ENCODE assay signal across 26 cellular contexts in genomic region chr17:7707446-7707845, GRCh38. TPM values are rescaled to one million over a fixed set of nuclear protein-coding genes. Genes with fewer than 3 reads are reported as not detected.
DNase-seq lines count a peak whose midpoint lies in the region; ATAC-seq and TF ChIP-seq lines count a peak whose summit lies in the region.
"Had no signal": no experiment of that assay in that cellular context is flagged by ENCODE, and none has a peak within 500 bp of the region (broad histone marks: within the 10 kb centered on the region; RNA-seq: fewer than 3 reads in every experiment).

No MANE protein-coding gene starts in this region.

- peaks cover 48% of the 10 kb centered on the region for H3K4me1 Mint-ChIP-seq in WTC11

- no peaks in the 10 kb centered on the region for H3K9me3 ChIP-seq in neural cell (ENCODE audit: low read length)
- no peaks in the 10 kb centered on the region for H3K9me3 ChIP-seq in MG63
- H3K9me3 ChIP-seq: Caco-2 had no signal

- H3K9me3 Mint-ChIP-seq in WTC11: no peaks in the 10 kb centered on the region
- H3K9me3 Mint-ChIP-seq: activated B cell treated with CpG ODN at 0.5 μM for 24 hours; stimulated activated effector memory CD8-positive, alpha-beta T cell treated with anti-CD3 and anti-CD28 coated beads, Interleukin-12 subunit alpha, Interleukin-12 subunit beta, amount 100 ng/mL, for 72 hours had no signal

- no peak overlapping the region for H3K4me3 Mint-ChIP-seq in WTC11
- H3K4me3 Mint-ChIP-seq: activated B cell treated with CpG ODN at 0.5 μM for 24 hours; stimulated activated effector memory CD8-positive, alpha-beta T cell treated with anti-CD3 and anti-CD28 coated beads, Interleukin-12 subunit alpha, Interleukin-12 subunit beta, amount 100 ng/mL, for 72 hours had no signal

- peaks cover 3% of the 10 kb centered on the region for H4K20me1 ChIP-seq in neural cell (ENCODE audit: insufficient read depth)

- in situ Hi-C loops in KBM-7 (cut with MboI; ENCODE audit: low pct_unique_long_range_greater_than_20kb, low sequenced_read_pairs): no loop called here

- H2AFZ ChIP-seq in neural cell (ENCODE audit: low read depth, low read length): no peak overlapping the region

- peak overlapping the region; percentile 93 for H3K9ac ChIP-seq in neural cell (ENCODE audit: low read length)

- peaks cover 37% of the 10 kb centered on the region for H3K79me2 ChIP-seq in neural cell (replicated peaks; ENCODE audit: insufficient read depth, low read length)

- no peak for ATAC-seq in WTC11
- ATAC-seq: HCT116; PC-3; Right ventricle myocardium inferior; stimulated activated effector memory CD8-positive, alpha-beta T cell treated with anti-CD3 and anti-CD28 coated beads, Interleukin-12 subunit alpha, Interleukin-12 subunit beta, amount 100 ng/mL, for 72 hours had no signal

- no peak for TF ChIP-seq EP300 in neural cell (conservative IDR thresholded peaks at IDR 0.05; ENCODE audit: poor library complexity, severe bottlenecking)

- TF ChIP-seq CTCF in WTC11 (IDR thresholded peaks at IDR 0.05): no peak
- TF ChIP-seq CTCF in neural cell (IDR thresholded peaks at IDR 0.05; ENCODE audit: poor library complexity, severe bottlenecking): no peak

- H3K27me3 Mint-ChIP-seq in WTC11 (ENCODE audit: low read depth): peaks cover 19% of the 10 kb centered on the region

- H3K36me3 ChIP-seq in neural cell (ENCODE audit: insufficient read depth, low read length) (no peaks in the 10 kb centered on the region), MG63 (no peaks in the 10 kb centered on the region)

- peak overlapping the region; percentile 97 for H3K4me2 ChIP-seq in neural cell (ENCODE audit: low read length)

- no peak for TF ChIP-seq RAD21 in neural cell (conservative IDR thresholded peaks at IDR 0.05)

- H3K36me3 Mint-ChIP-seq in WTC11: no peaks in the 10 kb centered on the region

- peak; percentile 10 for DNase-seq in NCI-H146 (lab: John Stamatoyannopoulos, UW)
- no peak for DNase-seq in NCI-H146 treated with DMSO at 0.1 percent for 48 hours (lab: John Stamatoyannopoulos, UW; ENCODE audit: unreplicated experiment)
- peak; percentile 6 for DNase-seq in COR-L47 (lab: John Stamatoyannopoulos, UW)
- DNase-seq in WTC11 (ENCODE audit: low spot score): peak; percentile 62
- no peak for DNase-seq in MG63
- DNase-seq in KBM-7: no peak
- DNase-seq in activated CD8-positive, alpha-beta memory T cell treated with anti-CD3 and anti-CD28 coated beads, Interleukin-2, amount 50 U/mL, for 48 hours: no peak
- DNase-seq: activated B cell treated with CpG ODN at 0.5 μM for 24 hours; activated naive CD4-positive, alpha-beta T cell treated with anti-CD3 and anti-CD28 coated beads, Interleukin-2, amount 50 U/mL, for 16 hours; Caco-2; central memory CD4-positive, alpha-beta T cell; dermis blood vessel endothelial cell; EL; mammary epithelial cell; NCI-H1436 treated with DMSO at 0.1 percent for 48 hours; NCI-H345; PC-3; small intestine; T1000 had no signal

- POLR2A ChIA-PET in WTC11 (lab: Charles Lee): interaction anchor here (1.5 kb wide), 1 partner anchor 128 kb away, joined by 4 read pairs; no protein-coding TSS in a partner anchor

- H3K27ac ChIP-seq in neural cell (ENCODE audit: low read length): peak overlapping the region; percentile 95
- H3K27ac ChIP-seq: epithelial cell of prostate had no signal

- no peak overlapping the region for H3K27ac Mint-ChIP-seq in WTC11
- H3K27ac Mint-ChIP-seq: activated B cell treated with CpG ODN at 0.5 μM for 24 hours had no signal

- no peaks in the 10 kb centered on the region for H3K9me2 ChIP-seq in neural cell (ENCODE audit: insufficient read depth, low read length)

- H3K4me3 ChIP-seq in neural cell (ENCODE audit: low read length): peak overlapping the region; percentile 98
- H3K4me3 ChIP-seq in MG63: no peak overlapping the region

- no peaks in the 10 kb centered on the region for H3K27me3 ChIP-seq in neural cell (ENCODE audit: insufficient read depth, low read depth, low read length)
- peaks cover 39% of the 10 kb centered on the region for H3K27me3 ChIP-seq in MG63

- CTCF ChIA-PET in WTC11 (lab: Charles Lee): interaction anchor here (0.5 to 6.1 kb wide), 5 partner anchors 9 to 118 kb away, joined by 3 to 72 read pairs (median 5); partner anchors contain the start of genes DNAH2, SOX15, TP53 and WRAP53

- H3F3A ChIP-seq in neural cell (ENCODE audit: insufficient read depth, low read length, poor library complexity, severe bottlenecking): peaks cover 6% of the 10 kb centered on the region

TF ChIP-seq in WTC11, 78 proteins besides CTCF, POLR2A, EP300 and RAD21:
- TF ChIP-seq ZNF416 (CRISPR knock-in tag; IDR thresholded peaks at IDR 0.05) (no peak), ESRRA (CRISPR knock-in tag; IDR thresholded peaks at IDR 0.05; ENCODE audit: borderline replicate concordance) (no peak), ZNF263 (CRISPR knock-in tag; IDR thresholded peaks at IDR 0.05; ENCODE audit: low read depth) (no peak), JUN (CRISPR knock-in tag; IDR thresholded peaks at IDR 0.05) (no peak), MYBL2 (CRISPR knock-in tag; IDR thresholded peaks at IDR 0.05) (no peak), TEAD4 (CRISPR knock-in tag; IDR thresholded peaks at IDR 0.05) (no peak), MAX (CRISPR knock-in tag; IDR thresholded peaks at IDR 0.05) (no peak)

TF ChIP-seq in neural cell, 6 proteins besides CTCF, POLR2A, EP300 and RAD21:
- TF ChIP-seq POLR2AphosphoS5 (IDR thresholded peaks at IDR 0.05): peak; percentile 26
- TF ChIP-seq MXI1 (conservative IDR thresholded peaks at IDR 0.05; ENCODE audit: poor library complexity, severe bottlenecking): peak; percentile 76
- TF ChIP-seq TAF1 (IDR thresholded peaks at IDR 0.05; ENCODE audit: low read depth): no peak
- no peak for TF ChIP-seq EZH2 (IDR thresholded peaks at IDR 0.05; ENCODE audit: borderline replicate concordance, insufficient read depth, low read length, poor library complexity, severe bottlenecking)
- TF ChIP-seq SMC3 (conservative IDR thresholded peaks at IDR 0.05; ENCODE audit: poor library complexity): no peak
- peak; percentile 28 for TF ChIP-seq REST (IDR thresholded peaks at IDR 0.05; ENCODE audit: borderline replicate concordance)

RNA-seq across cellular contexts. Expression of gene EFNB3, which starts 2.4 kb away (rescaled TPM):
- 14.3 to 14.7 TPM (median 14.5 TPM) in 3 replicates for total RNA-seq in WTC11 (2021)
- 36.4 and 46.5 TPM in 2 replicates for polyA plus RNA-seq in neural cell
- 36.3 and 40.2 TPM in 2 replicates for polyA minus RNA-seq in neural cell
- 0.53 TPM in 1 of 2 replicates, not detected in the other for total RNA-seq in MG63 (2014; rRNA removed; shearing (Covaris generic); ENCODE audit: low replicate concordance)
- total RNA-seq: activated B cell treated with CpG ODN at 0.5 μM for 24 hours had no signal

RNA-seq across cellular contexts. Expression of gene DNAH2, which starts 10.1 kb away (rescaled TPM):
- total RNA-seq in WTC11 (2021): 0.17 to 0.34 TPM (median 0.27 TPM) in 3 replicates
- polyA plus RNA-seq in neural cell: 2.0 and 2.1 TPM in 2 replicates
- 2.8 and 4.1 TPM in 2 replicates for polyA minus RNA-seq in neural cell
- total RNA-seq in MG63 (2014; rRNA removed; shearing (Covaris generic); ENCODE audit: low replicate concordance): not detected in 2 replicates
- total RNA-seq: activated B cell treated with CpG ODN at 0.5 μM for 24 hours, dermis blood vessel endothelial cell, Right ventricle myocardium inferior had no signal

RNA-seq across cellular contexts. Expression of gene WRAP53, which starts 19.2 kb away (rescaled TPM):
- 35.5 to 37.3 TPM (median 37.2 TPM) in 3 replicates for total RNA-seq in WTC11 (2021)
- polyA plus RNA-seq in neural cell: 20.1 and 22.4 TPM in 2 replicates
- 13.8 and 16.8 TPM in 2 replicates for polyA minus RNA-seq in neural cell
- 13.4 and 25.9 TPM in 2 replicates for total RNA-seq in MG63 (2014; rRNA removed; shearing (Covaris generic); ENCODE audit: low replicate concordance)

RNA-seq across cellular contexts. Expression of gene TP53, which starts 20.2 kb away (rescaled TPM):
- 173 to 179 TPM (median 176 TPM) in 3 replicates for total RNA-seq in WTC11 (2021)
- polyA plus RNA-seq in neural cell: 13.8 and 14.3 TPM in 2 replicates
- 15.3 and 16.3 TPM in 2 replicates for polyA minus RNA-seq in neural cell
- total RNA-seq in MG63 (2014; rRNA removed; shearing (Covaris generic); ENCODE audit: low replicate concordance): 2.8 and 12.2 TPM in 2 replicates

RNA-seq across cellular contexts. Expression of gene ATP1B2, which starts 56.7 kb away (rescaled TPM):
- 29.1 to 37.5 TPM (median 35.9 TPM) in 3 replicates for total RNA-seq in WTC11 (2021)
- 3.2 and 4.2 TPM in 2 replicates for polyA plus RNA-seq in neural cell
- polyA minus RNA-seq in neural cell: 4.9 and 6.0 TPM in 2 replicates
- not detected in 2 replicates for total RNA-seq in MG63 (2014; rRNA removed; shearing (Covaris generic); ENCODE audit: low replicate concordance)
- total RNA-seq: activated B cell treated with CpG ODN at 0.5 μM for 24 hours, dermis blood vessel endothelial cell, mammary epithelial cell, PC-3, pulmonary artery endothelial cell had no signal
- polyA plus RNA-seq: BJ, mammary epithelial cell had no signal

Comparison
In these comparisons a context has a peak if more than half of its experiments do, and no peak if none do; other contexts are left out.
1. DNase-seq: peak in NCI-H146 (single experiment), COR-L47 (single experiment) and WTC11 (single experiment); none in NCI-H146 treated with DMSO at 0.1 percent for 48 hours (single experiment), MG63 (single experiment), KBM-7 (single experiment) and activated CD8-positive, alpha-beta memory T cell treated with anti-CD3 and anti-CD28 coated beads, Interleukin-2, amount 50 U/mL, for 48 hours (single experiment).
2. RNA of gene EFNB3, which starts 2.4 kb away (total RNA-seq): 14.3 to 14.7 TPM in WTC11; 0.53 TPM in MG63; every median in the first group is over 10 times any median in the second.